In the genomic region with DNA sequence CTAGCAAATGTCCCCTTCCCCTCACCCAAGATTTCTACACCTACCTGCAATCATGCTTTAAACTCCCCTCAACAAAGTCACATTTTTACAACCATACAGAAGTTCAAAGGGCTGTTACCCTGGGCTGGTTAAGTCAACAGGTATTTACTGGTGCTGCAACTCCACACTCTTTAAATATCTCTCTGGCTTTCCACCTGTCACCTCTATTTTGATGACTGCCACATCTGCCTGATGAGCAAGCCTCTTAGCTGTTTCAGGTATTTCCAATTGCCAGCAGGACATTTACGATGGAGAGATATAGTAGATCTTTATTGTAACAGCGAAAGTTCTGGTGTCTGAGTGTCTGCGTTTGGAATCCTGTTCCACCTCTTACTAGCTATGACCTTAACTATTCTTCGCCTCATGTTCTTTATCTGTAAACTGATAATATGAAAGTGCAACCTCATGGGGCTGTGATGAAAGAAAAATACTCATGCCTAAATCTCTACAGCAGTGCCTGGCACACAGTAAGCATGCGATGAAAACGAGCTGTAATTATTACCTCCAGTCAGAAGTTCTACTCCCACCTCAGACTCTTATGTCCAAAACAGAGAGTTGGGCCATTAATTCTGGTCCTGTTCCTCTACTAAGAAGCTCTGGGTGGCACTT, we compare ENCODE assay signal across 30 cellular contexts. TPM values are rescaled to one million over a fixed set of nuclear protein-coding genes. Genes with fewer than 3 reads are reported as not detected.
DNase-seq lines count a peak whose midpoint lies in the region; ATAC-seq, FAIRE-seq and TF ChIP-seq lines count a peak whose summit lies in the region.
"Had no signal": no experiment of that assay in that cellular context is flagged by ENCODE, and none has a peak within 500 bp of the region (broad histone marks: within the 10 kb centered on the region; RNA-seq: fewer than 3 reads in every experiment).

No MANE protein-coding gene starts in this region.

- peak; percentile 74 for FAIRE-seq in HepG2 (lab: Jason Lieb, UNC)

- H4K20me1 ChIP-seq in HepG2 (ENCODE audit: insufficient read depth, low read length): no peaks in the 10 kb centered on the region

- peak overlapping the region; percentile 4 for H3K27ac Mint-ChIP-seq in endodermal cell
- peak overlapping the region; percentile 15 for H3K27ac Mint-ChIP-seq in osteocyte (ENCODE audit: unreplicated experiment)
- no peak overlapping the region for H3K27ac Mint-ChIP-seq in activated naive CD4-positive, alpha-beta T cell treated with anti-CD3 and anti-CD28 coated beads for 36 hours
- H3K27ac Mint-ChIP-seq: activated CD4-positive, alpha-beta T cell treated with anti-CD3 and anti-CD28 coated beads, Interleukin-2, amount 10 ng/mL, durations not matched to agents 7 days and 5 days; activated CD8-positive, alpha-beta memory T cell treated with anti-CD3 and anti-CD28 coated beads, Interleukin-2, amount 10 ng/mL, durations not matched to agents 7 days and 5 days; activated naive CD4-positive, alpha-beta T cell treated with anti-CD3 and anti-CD28 coated beads, Interleukin-2, amount 50 U/mL, for 24 hours; B cell; H9; T-helper 2 cell treated with Interferon-gamma antibody and Interleukin-4, amounts not matched to agents 5 μg/mL and 100 μg/mL, for 36 hours had no signal

- CTCF ChIA-PET in HEK293 (lab: Yijun Ruan, JAX): interaction anchor here (0.9 to 1.4 kb wide), 2 partner anchors 45 to 70 kb away, joined by 3 read pairs; partner anchors contain the start of gene TPM1
- CTCF ChIA-PET in HepG2 (lab: Yijun Ruan, JAX; ENCODE audit: low intra/inter-chr PET ratio, low total read pairs): no interaction called here
- CTCF ChIA-PET in activated naive CD4-positive, alpha-beta T cell treated with anti-CD3 and anti-CD28 coated beads for 36 hours (lab: Charles Lee): no interaction called here

- ATAC-seq in HepG2: peak; percentile 76
- ATAC-seq in HG03378 (IDR thresholded peaks at IDR 0.05; ENCODE audit: unreplicated experiment): no peak
- ATAC-seq: activated CD8-positive, alpha-beta memory T cell treated with anti-CD3 and anti-CD28 coated beads, Interleukin-2, amount 10 ng/mL, durations not matched to agents 7 days and 5 days had no signal

- TF ChIP-seq EP300 in HepG2 (IDR thresholded peaks at IDR 0.05; ENCODE audit: low read depth in 2 of 2, low read length in 2 of 2) (peak in 1 of 2 experiments; percentile 70; a peak in 1 of 4 replicates), HepG2 (CRISPR knock-in tag; IDR thresholded peaks at IDR 0.05; ENCODE audit: borderline replicate concordance) (no peak)

- no peak for TF ChIP-seq POLR2A in HepG2 (IDR thresholded peaks at IDR 0.05; ENCODE audit: insufficient read depth in 1 of 2, low read depth in 2 of 2, low read length in 2 of 2)

- WGBS in endodermal cell (ENCODE audit: insufficient coverage in 1 of 2, insufficient read length in 1 of 2), 2 experiments: 92 to 94% methylated on average over 2 to 6 of the region's 6 CpGs
- 10% methylated on average over 6 of the region's 6 CpGs for WGBS in HepG2 (ENCODE audit: low lambda C conversion rate)

- TF ChIP-seq CTCF in HEK293 (tag by site-specific recombination; IDR thresholded peaks at IDR 0.05) (no peak), endodermal cell (conservative IDR thresholded peaks at IDR 0.05) (no peak), HepG2 (CRISPR knock-in tag; IDR thresholded peaks at IDR 0.05) (no peak), osteocyte (IDR thresholded peaks at IDR 0.05) (no peak)

- H3K36me3 ChIP-seq in HEK293 (ENCODE audit: control insufficient read depth in 2 of 2, insufficient read depth in 1 of 2, low read length in 2 of 2) (no peaks in the 10 kb centered on the region), endodermal cell (ENCODE audit: control insufficient read depth, insufficient read depth, low read length) (no peaks in the 10 kb centered on the region), HepG2 (replicated peaks in 1 of 2; ENCODE audit: control insufficient read depth in 1 of 2, insufficient read depth in 2 of 2, low read length in 2 of 2) (no peaks in the 10 kb centered on the region)
- H3K36me3 ChIP-seq: prostate gland, uterus had no signal

- H3K4me3 Mint-ChIP-seq in endodermal cell: no peak overlapping the region
- H3K4me3 Mint-ChIP-seq in osteocyte (ENCODE audit: unreplicated experiment): no peak overlapping the region
- no peak overlapping the region for H3K4me3 Mint-ChIP-seq in activated naive CD4-positive, alpha-beta T cell treated with anti-CD3 and anti-CD28 coated beads for 36 hours
- H3K4me3 Mint-ChIP-seq: activated CD4-positive, alpha-beta T cell treated with anti-CD3 and anti-CD28 coated beads, Interleukin-2, amount 10 ng/mL, durations not matched to agents 7 days and 5 days; activated CD8-positive, alpha-beta memory T cell treated with anti-CD3 and anti-CD28 coated beads, Interleukin-2, amount 10 ng/mL, durations not matched to agents 7 days and 5 days; activated naive CD4-positive, alpha-beta T cell treated with anti-CD3 and anti-CD28 coated beads, Interleukin-2, amount 50 U/mL, for 24 hours; B cell; CD8-positive, alpha-beta memory T cell; H9; mesothelial cell of epicardium; T-helper 2 cell treated with Interferon-gamma antibody and Interleukin-4, amounts not matched to agents 5 μg/mL and 100 μg/mL, for 36 hours had no signal

- H3K4me1 ChIP-seq in HEK293 (ENCODE audit: control insufficient read depth, insufficient read depth, low read length): no peaks in the 10 kb centered on the region
- H3K4me1 ChIP-seq in endodermal cell (ENCODE audit: control insufficient read depth, insufficient read depth, low read length): peaks cover 16% of the 10 kb centered on the region
- peaks cover 65% of the 10 kb centered on the region for H3K4me1 ChIP-seq in HepG2 (ENCODE audit: insufficient read depth, low read length)
- H3K4me1 ChIP-seq: prostate gland, uterus had no signal

- POLR2A ChIA-PET in HEK293 (lab: Yijun Ruan, JAX): no interaction called here
- POLR2A ChIA-PET in HepG2 (lab: Yijun Ruan, JAX): interaction anchor here (1.3 kb wide), 2 partner anchors 13 to 49 kb away, joined by 5 read pairs; no protein-coding TSS in a partner anchor

- H3K79me2 ChIP-seq in HepG2 (ENCODE audit: insufficient read depth, low read length): no peaks in the 10 kb centered on the region

- no peaks in the 10 kb centered on the region for H3K27me3 ChIP-seq in endodermal cell (ENCODE audit: control insufficient read depth, insufficient read depth, low read length, poor library complexity, severe bottlenecking)
- no peaks in the 10 kb centered on the region for H3K27me3 ChIP-seq in HepG2 (ENCODE audit: control insufficient read depth in 1 of 2, insufficient read depth in 2 of 2, low read length in 2 of 2)
- H3K27me3 ChIP-seq: uterus had no signal

- H3K27ac ChIP-seq in HEK293 (ENCODE audit: extremely low read depth, low read depth, low read length): no peak overlapping the region
- no peak overlapping the region for H3K27ac ChIP-seq in endodermal cell (ENCODE audit: low read depth, low read length)
- peak overlapping the region; percentile 45 for H3K27ac ChIP-seq in HepG2 (ENCODE audit: extremely low read length, insufficient read depth, low read length)
- H3K27ac ChIP-seq: epithelial cell of prostate, prostate gland, RWPE1, uterus had no signal

- H3K9me3 ChIP-seq in HEK293 (ENCODE audit: control insufficient read depth, insufficient read depth, low read depth, low read length) (no peaks in the 10 kb centered on the region), endodermal cell (ENCODE audit: control insufficient read depth, low read length) (no peaks in the 10 kb centered on the region), HepG2 (ENCODE audit: low read length) (no peaks in the 10 kb centered on the region)
- H3K9me3 ChIP-seq: prostate gland, SK-N-SH, uterus had no signal

- no peaks in the 10 kb centered on the region for H3K27me3 Mint-ChIP-seq in endodermal cell (ENCODE audit: insufficient read depth)
- no peaks in the 10 kb centered on the region for H3K27me3 Mint-ChIP-seq in osteocyte (ENCODE audit: unreplicated experiment)
- no peaks in the 10 kb centered on the region for H3K27me3 Mint-ChIP-seq in activated naive CD4-positive, alpha-beta T cell treated with anti-CD3 and anti-CD28 coated beads for 36 hours (ENCODE audit: low read depth)

- H3K36me3 Mint-ChIP-seq in endodermal cell (ENCODE audit: low read depth) (no peaks in the 10 kb centered on the region), osteocyte (ENCODE audit: unreplicated experiment) (no peaks in the 10 kb centered on the region)
- H3K36me3 Mint-ChIP-seq in activated naive CD4-positive, alpha-beta T cell treated with anti-CD3 and anti-CD28 coated beads for 36 hours (ENCODE audit: low read depth): no peaks in the 10 kb centered on the region
- H3K36me3 Mint-ChIP-seq: activated CD8-positive, alpha-beta memory T cell treated with anti-CD3 and anti-CD28 coated beads, Interleukin-2, amount 10 ng/mL, durations not matched to agents 7 days and 5 days; activated naive CD4-positive, alpha-beta T cell treated with anti-CD3 and anti-CD28 coated beads, Interleukin-2, amount 50 U/mL, for 24 hours; CD8-positive, alpha-beta memory T cell; mesothelial cell of epicardium had no signal

- intact Hi-C loops in HepG2 (cut with micrococcal nuclease; ENCODE audit: unreplicated experiment): loop anchor here (10.0 kb wide), 1 partner anchor 46 kb away; the partner anchor contains the start of gene TPM1
- intact Hi-C loops in activated naive CD4-positive, alpha-beta T cell treated with anti-CD3 and anti-CD28 coated beads for 36 hours (cut with micrococcal nuclease): no loop called here

- H2AFZ ChIP-seq in HepG2 (ENCODE audit: low read length): peak overlapping the region; percentile 44

- peak overlapping the region; percentile 72 for H3K4me2 ChIP-seq in HepG2 (ENCODE audit: low read depth, low read length)
- H3K4me2 ChIP-seq: SK-N-SH had no signal

- in situ Hi-C loops in HepG2 (cut with HindIII; ENCODE audit: extremely low pct_ligation_motif_present, low pct_unique_long_range_greater_than_20kb): no loop called here

- no peaks in the 10 kb centered on the region for H3K9me3 Mint-ChIP-seq in endodermal cell
- no peaks in the 10 kb centered on the region for H3K9me3 Mint-ChIP-seq in osteocyte (ENCODE audit: unreplicated experiment)
- H3K9me3 Mint-ChIP-seq in activated naive CD4-positive, alpha-beta T cell treated with anti-CD3 and anti-CD28 coated beads for 36 hours: no peaks in the 10 kb centered on the region
- H3K9me3 Mint-ChIP-seq: activated CD4-positive, alpha-beta T cell treated with anti-CD3 and anti-CD28 coated beads, Interleukin-2, amount 10 ng/mL, durations not matched to agents 7 days and 5 days; activated naive CD4-positive, alpha-beta T cell treated with anti-CD3 and anti-CD28 coated beads, Interleukin-2, amount 50 U/mL, for 24 hours; CD8-positive, alpha-beta memory T cell; H9; mesothelial cell of epicardium; T-helper 2 cell treated with Interferon-gamma antibody and Interleukin-4, amounts not matched to agents 5 μg/mL and 100 μg/mL, for 36 hours had no signal

- TF ChIP-seq RAD21 in HepG2 (CRISPR knock-in tag; IDR thresholded peaks at IDR 0.05): no peak

- no TSS peak for BruUV-seq in HepG2 (replicated peaks; lab: Mats Ljungman, UMichigan)

- H3K9ac ChIP-seq in endodermal cell (ENCODE audit: extremely low read depth, low read length, poor library complexity, severe bottlenecking) (no peak overlapping the region), HepG2 (ENCODE audit: insufficient read depth, low read depth, low read length) (no peak overlapping the region)
- H3K9ac ChIP-seq: SK-N-SH had no signal

- peaks cover 39% of the 10 kb centered on the region for H3K4me1 Mint-ChIP-seq in endodermal cell
- H3K4me1 Mint-ChIP-seq in osteocyte (ENCODE audit: unreplicated experiment): peaks cover 39% of the 10 kb centered on the region
- no peaks in the 10 kb centered on the region for H3K4me1 Mint-ChIP-seq in activated naive CD4-positive, alpha-beta T cell treated with anti-CD3 and anti-CD28 coated beads for 36 hours (ENCODE audit: low read depth)
- H3K4me1 Mint-ChIP-seq: activated CD4-positive, alpha-beta T cell treated with anti-CD3 and anti-CD28 coated beads, Interleukin-2, amount 10 ng/mL, durations not matched to agents 7 days and 5 days; activated CD8-positive, alpha-beta memory T cell treated with anti-CD3 and anti-CD28 coated beads, Interleukin-2, amount 10 ng/mL, durations not matched to agents 7 days and 5 days; activated naive CD4-positive, alpha-beta T cell treated with anti-CD3 and anti-CD28 coated beads, Interleukin-2, amount 50 U/mL, for 24 hours; B cell; CD8-positive, alpha-beta memory T cell had no signal

- DNase-seq in endodermal cell (no peak), HepG2 (ENCODE audit: low spot score) (peak; percentile 52), osteocyte (ENCODE audit: extremely low spot score, unreplicated experiment) (no peak), mesenteric fat pad (ENCODE audit: low spot score) (no peak), OCI-M1 (lab: John Stamatoyannopoulos, UW) (no peak)
- DNase-seq in activated naive CD4-positive, alpha-beta T cell treated with anti-CD3 and anti-CD28 coated beads for 36 hours: no peak
- DNase-seq: activated CD4-positive, alpha-beta T cell treated with anti-CD3 and anti-CD28 coated beads, Interleukin-2, amount 10 ng/mL, durations not matched to agents 7 days and 5 days; activated CD8-positive, alpha-beta memory T cell treated with anti-CD3 and anti-CD28 coated beads, Interleukin-2, amount 10 ng/mL, durations not matched to agents 7 days and 5 days; aorta; CD8-positive, alpha-beta memory T cell; central memory CD4-positive, alpha-beta T cell; DMS79; glutamatergic neuron; H9; MV-4-11; NCI-H1694 treated with DMSO at 0.1 percent for 48 hours; NCI-H2171 treated with DMSO at 0.1 percent for 48 hours; NCI-H526; SK-N-SH; substantia nigra; uterus had no signal

- no peak overlapping the region for H3K4me3 ChIP-seq in HEK293 (ENCODE audit: low read depth, low read length)
- H3K4me3 ChIP-seq in endodermal cell (ENCODE audit: low read length): no peak overlapping the region
- H3K4me3 ChIP-seq in HepG2 (replicated peaks in 1 of 3; ENCODE audit: insufficient read depth in 1 of 3, low read depth in 2 of 3, low read length in 3 of 3): peak overlapping the region in 1 of 3 experiments; percentile 17; a peak in 3 of 6 replicates
- H3K4me3 ChIP-seq: prostate gland, uterus had no signal

RNA-seq across cellular contexts. Expression of gene TPM1, which starts 44.2 kb away (rescaled TPM):
- total RNA-seq in endodermal cell (100 to 1,000 TPM; 245 to 363 TPM), HepG2 (2016; rRNA removed; fragmentation: Illumina TruSeq; extraction: Trizol) (98.9 and 113 TPM in 2 replicates), osteocyte (1,635 and 1,747 TPM in 2 replicates), mesenteric fat pad (154 TPM)
- polyA plus RNA-seq in endodermal cell (2013, experiment 1 of 2): 264 TPM
- polyA plus RNA-seq in endodermal cell (2013, experiment 2 of 2): 314 TPM
- total RNA-seq in HepG2 (2016; cell fraction: cytosol; rRNA removed; fragmentation: Illumina TruSeq; extraction: Trizol; ENCODE audit: low read depth): 49.9 and 54.7 TPM in 2 replicates
- total RNA-seq in HepG2 (2016; cell fraction: insoluble cytoplasmic fraction; rRNA removed; fragmentation: Illumina TruSeq; extraction: Trizol): 98.4 and 114 TPM in 2 replicates
- 81.1 and 86.7 TPM in 2 replicates for total RNA-seq in HepG2 (2016; cell fraction: membrane; rRNA removed; fragmentation: Illumina TruSeq; extraction: Trizol)
- 75.6 and 78.8 TPM in 2 replicates for total RNA-seq in HepG2 (2016; cell fraction: nucleus; rRNA removed; fragmentation: Illumina TruSeq; extraction: Trizol)
- 92.4 and 109 TPM in 2 replicates for polyA plus RNA-seq in HepG2 (2011; rRNA removed)
- polyA plus RNA-seq in HepG2 (2011; cell fraction: cytosol; rRNA removed): 45.6 and 56.5 TPM in 2 replicates
- polyA plus RNA-seq in HepG2 (2011; cell fraction: nucleus; rRNA removed): 245 and 247 TPM in 2 replicates
- polyA plus RNA-seq in HepG2 (2012): 72.3 and 73.8 TPM in 2 replicates
- 39.7 and 50.0 TPM in 2 replicates for polyA plus RNA-seq in HepG2 (2016; cell fraction: cytosol; fragmentation: Illumina TruSeq; extraction: Trizol; ENCODE audit: low read depth)
- polyA plus RNA-seq in HepG2 (2016; cell fraction: insoluble cytoplasmic fraction; fragmentation: Illumina TruSeq; extraction: Trizol; ENCODE audit: low read depth): 112 and 120 TPM in 2 replicates
- polyA plus RNA-seq in HepG2 (2016; cell fraction: membrane; fragmentation: Illumina TruSeq; extraction: Trizol; ENCODE audit: low read depth): 59.4 and 60.5 TPM in 2 replicates
- polyA plus RNA-seq in HepG2 (2016; cell fraction: nucleus; fragmentation: Illumina TruSeq; extraction: Trizol; ENCODE audit: insufficient read depth, low read depth): 97.1 and 98.9 TPM in 2 replicates
- 56.1 and 110 TPM in 2 replicates for polyA minus RNA-seq in HepG2 (2011; rRNA and poly(A)+ RNA removed; ENCODE audit: low replicate concordance)
- 22.5 and 29.1 TPM in 2 replicates for polyA minus RNA-seq in HepG2 (2011; cell fraction: cytosol; rRNA and poly(A)+ RNA removed)
- 274 and 286 TPM in 2 replicates for polyA minus RNA-seq in HepG2 (2011; cell fraction: nucleus; rRNA and poly(A)+ RNA removed)
- 10 to 100 TPM; 10.5 to 10.7 TPM for total RNA-seq in activated naive CD4-positive, alpha-beta T cell treated with anti-CD3 and anti-CD28 coated beads for 36 hours
